21 cellular contexts compared by ENCODE assay signal in the genomic region with DNA sequence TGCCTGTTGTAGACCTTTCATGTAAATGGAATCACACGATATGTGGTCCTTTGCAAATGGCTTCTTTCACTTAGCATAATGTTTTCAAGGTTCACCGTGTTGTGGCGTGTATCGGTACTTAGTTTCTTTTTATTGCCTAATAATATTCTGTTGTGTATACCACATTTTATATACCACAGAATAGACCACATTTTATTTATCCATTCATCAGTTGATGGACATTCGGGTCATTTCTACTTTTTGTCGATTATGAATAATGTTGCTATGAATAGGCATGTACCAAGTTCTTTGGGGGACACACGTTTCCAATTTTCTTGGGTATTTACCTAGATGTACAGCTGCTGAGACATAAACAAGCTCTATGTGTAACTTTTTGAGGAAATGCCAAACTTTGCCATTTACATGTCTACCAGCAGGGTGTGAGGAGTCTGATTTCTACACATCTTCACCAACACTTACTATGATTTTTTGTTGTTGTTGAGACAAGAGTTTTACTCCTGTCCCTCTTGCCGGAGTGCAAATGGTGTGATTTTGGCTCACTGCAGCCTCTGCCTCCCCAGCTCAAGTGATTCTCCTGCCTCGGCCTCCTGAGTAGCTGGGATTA.
DNase-seq lines count a peak whose midpoint lies in the region; ATAC-seq, FAIRE-seq and TF ChIP-seq lines count a peak whose summit lies in the region.
"Had no signal": no experiment of that assay in that cellular context is flagged by ENCODE, and none has a peak within 500 bp of the region (broad histone marks: within the 10 kb centered on the region; RNA-seq: fewer than 3 reads in every experiment).

No MANE protein-coding gene starts in this region.

- no peak overlapping the region for H3K4me2 ChIP-seq in H1 (ENCODE audit: insufficient read depth in 1 of 2, low read depth in 2 of 2, low read length in 2 of 2)
- H3K4me2 ChIP-seq: A549 had no signal

- H3K27me3 ChIP-seq in H1 (replicated peaks in 1 of 4; ENCODE audit: control insufficient read depth in 3 of 4, extremely low read depth in 1 of 4, insufficient read depth in 3 of 4, low read length in 3 of 4) (no peaks in the 10 kb centered on the region), thyroid gland (no peaks in the 10 kb centered on the region)
- H3K27me3 ChIP-seq: Peyer's patch, SJCRH30 had no signal

- H2BK120ac ChIP-seq in H1 (replicated peaks; ENCODE audit: low read depth, low read length), result no peak overlapping the region

- H3K4ac ChIP-seq in H1 (replicated peaks; ENCODE audit: insufficient read length, low read depth, low read length), result no peak overlapping the region

- H2BK12ac ChIP-seq in H1 (ENCODE audit: low read depth, low read length), result peak overlapping the region; percentile 4; the same call in 1 of the 2 replicates

- H4K91ac ChIP-seq in H1 (replicated peaks; ENCODE audit: insufficient read length, low read length), result no peak overlapping the region

- no peaks in the 10 kb centered on the region for H3K79me1 ChIP-seq in H1 (ENCODE audit: low read depth, low read length)

- H3K36me3 Mint-ChIP-seq in WTC11, result no peaks in the 10 kb centered on the region
- H3K36me3 Mint-ChIP-seq: CD4-positive, CD25-positive, alpha-beta regulatory T cell had no signal

- H3K4me1 ChIP-seq in H1 (replicated peaks in 1 of 4; ENCODE audit: control insufficient read depth in 3 of 4, insufficient read depth in 4 of 4, low read length in 3 of 4) (peaks cover 10 to 17% (median 12%) of the 10 kb centered on the region in 4 experiments), thyroid gland (peaks cover 17 to 21% of the 10 kb centered on the region in 2 donors)
- H3K4me1 ChIP-seq: A549, HAP-1 had no signal

- no peak overlapping the region for H4K8ac ChIP-seq in H1 (ENCODE audit: extremely low read depth, insufficient read depth, low read length)

- TF ChIP-seq POLR2A in H1 (IDR thresholded peaks at IDR 0.05; ENCODE audit: control extremely low read depth in 1 of 2, low read depth in 2 of 2, low read length in 2 of 2) (no peak), thyroid gland (IDR thresholded peaks at IDR 0.05) (no peak)

- no peak overlapping the region for H3K4me3 Mint-ChIP-seq in WTC11
- H3K4me3 Mint-ChIP-seq: CD4-positive, CD25-positive, alpha-beta regulatory T cell had no signal

- no peak overlapping the region for H2BK5ac ChIP-seq in H1 (ENCODE audit: low read depth, low read length)

- H3K9me3 ChIP-seq in H1 (ENCODE audit: insufficient read depth in 2 of 2, low read depth in 1 of 2, low read length in 1 of 2) (no peaks in the 10 kb centered on the region), thyroid gland (no peaks in the 10 kb centered on the region)
- H3K9me3 ChIP-seq: A549, HAP-1, Peyer's patch, SJCRH30 had no signal

- no peak overlapping the region for H4K5ac ChIP-seq in H1 (ENCODE audit: insufficient read length, low read depth, low read length)

- H3K23ac ChIP-seq in H1 (ENCODE audit: insufficient read length), result no peak overlapping the region

- no peaks in the 10 kb centered on the region for H3K79me2 ChIP-seq in H1 (ENCODE audit: control insufficient read depth in 1 of 2, insufficient read depth in 2 of 2, low read length in 2 of 2)

- no peak for ATAC-seq in WTC11
- ATAC-seq: A549 had no signal

- TF ChIP-seq EP300 in H1 (IDR thresholded peaks at IDR 0.05; ENCODE audit: borderline replicate concordance in 1 of 2, low read depth in 2 of 2, low read length in 2 of 2), result no peak

- 0 out of 2 replicates have a peak overlapping the region, but pooled peaks have one; percentile 45 for H3K27ac Mint-ChIP-seq in WTC11

- H3K23me2 ChIP-seq in H1 (ENCODE audit: low read depth, low read length), result no peaks in the 10 kb centered on the region

- H3K9ac ChIP-seq in H1 (replicated peaks in 1 of 4; ENCODE audit: extremely low read depth in 1 of 4, low read depth in 3 of 4, low read length in 3 of 4), result no peak overlapping the region

- no peak overlapping the region for H3K18ac ChIP-seq in H1 (ENCODE audit: extremely low read depth, low read length)

- H2AFZ ChIP-seq in H1 (ENCODE audit: low read length), result no peak overlapping the region

- H3K27me3 Mint-ChIP-seq in WTC11 (ENCODE audit: low read depth), result peaks cover 2% of the 10 kb centered on the region
- H3K27me3 Mint-ChIP-seq: CD4-positive, CD25-positive, alpha-beta regulatory T cell had no signal

- TF ChIP-seq RAD21 in H1 (IDR thresholded peaks at IDR 0.05 in 1 of 2, conservative IDR thresholded peaks at IDR 0.05 in 1 of 2; ENCODE audit: low read depth in 2 of 2, low read length in 2 of 2), result no peak

- H2BK20ac ChIP-seq in H1 (ENCODE audit: low read length), result 0 out of 2 replicates have a peak overlapping the region, but pooled peaks have one; percentile 91

- H2BK15ac ChIP-seq in H1 (ENCODE audit: low read length), result no peak overlapping the region

- H3K56ac ChIP-seq in H1 (replicated peaks; ENCODE audit: insufficient read length, low read depth, low read length), result no peak overlapping the region

- peak; percentile 56 for DNase-seq in ELR (ENCODE audit: low read depth)
- DNase-seq in WTC11 (ENCODE audit: low spot score), result no peak
- DNase-seq in H1 (ENCODE audit: low read depth in 1 of 2, low spot score in 2 of 2), result no peak
- peak; percentile 31 for DNase-seq in posterior vena cava (ENCODE audit: low spot score)
- no peak for DNase-seq in H4 (ENCODE audit: low spot score)
- no peak for DNase-seq in activated CD4-positive, CD25-positive, alpha-beta regulatory T cell treated with anti-CD3 and anti-CD28 coated beads, Interleukin-2, amount 50 U/mL, for 72 hours
- no peak for DNase-seq in thyroid gland
- DNase-seq: CD4-positive, CD25-positive, alpha-beta regulatory T cell; COR-L47; DMS79; MV-4-11; NCI-H1105 treated with DMSO at 0.1 percent for 48 hours; NCI-H2029 treated with DMSO at 0.1 percent for 48 hours; NCI-H2171 treated with DMSO at 0.1 percent for 48 hours; NCI-H524 treated with DMSO at 0.1 percent for 48 hours; NCI-H82; SJCRH30 had no signal

- H2AK5ac ChIP-seq in H1 (ENCODE audit: low read depth, low read length), result no peak overlapping the region

- H3K36me3 ChIP-seq in H1 (ENCODE audit: control insufficient read depth in 2 of 4, insufficient read depth in 4 of 4, low read length in 3 of 4) (no peaks in the 10 kb centered on the region), thyroid gland (no peaks in the 10 kb centered on the region)
- H3K36me3 ChIP-seq: HAP-1, Peyer's patch, SJCRH30 had no signal

- FAIRE-seq in H1 (lab: Jason Lieb, UNC), result no peak
- FAIRE-seq: A549, HTR-8/SVneo had no signal

- TF ChIP-seq CTCF in WTC11 (IDR thresholded peaks at IDR 0.05) (no peak), H1 (IDR thresholded peaks at IDR 0.05; ENCODE audit: control extremely low read depth in 1 of 3, insufficient read depth in 1 of 3, low read depth in 1 of 3, low read length in 3 of 3) (no peak), thyroid gland (IDR thresholded peaks at IDR 0.05) (peak in 1 of 6 experiments; percentile 5)

- H3K4me3 ChIP-seq in H1 (ENCODE audit: extremely low read depth in 1 of 4, insufficient read depth in 2 of 4, low read depth in 3 of 4, low read length in 4 of 4) (no peak overlapping the region), thyroid gland (replicated peaks in 1 of 3) (no peak overlapping the region)
- H3K4me3 ChIP-seq: A549, HAP-1, Peyer's patch, SJCRH30 had no signal

- POLR2A ChIA-PET in WTC11 (lab: Charles Lee), result no interaction called here
- POLR2A ChIA-PET in H1 (lab: Charles Lee; ENCODE audit: partially characterized antibody), result interaction anchor here (1.0 to 1.6 kb wide), 2 partner anchors 8 to 20 kb away, joined by 3 to 4 read pairs; no protein-coding TSS in a partner anchor

- intact Hi-C loops in posterior vena cava (cut with DNase I), result no loop called here
- intact Hi-C loops in thyroid gland (cut with DNase I), result no loop called here

- H3K27ac ChIP-seq in H1 (ENCODE audit: low read depth, low read length) (no peak overlapping the region), thyroid gland (no peak overlapping the region)
- H3K27ac ChIP-seq: A549, Peyer's patch, SJCRH30 had no signal

- CTCF ChIA-PET in WTC11 (lab: Charles Lee) (interaction anchor here (2.8 kb wide), 2 partner anchors 17 to 47 kb away, joined by 12 to 17 read pairs; no protein-coding TSS in a partner anchor), H1 (lab: Charles Lee; ENCODE audit: partially characterized antibody) (interaction anchor here (1.6 to 28.3 kb wide), 3 partner anchors 11 to 45 kb away, joined by 3 to 1065 read pairs (median 13); no protein-coding TSS in a partner anchor)

- 90% methylated on average over 9 of the region's 9 CpGs; no CpG with 5 or more reads in 1 of the 2 experiments for WGBS in H1 (ENCODE audit: extremely low coverage in 1 of 2, insufficient coverage in 1 of 2, insufficient read length in 1 of 2, insufficient replicate concordance in 2 of 2, low coverage in 1 of 2, low lambda C conversion rate in 2 of 2, missing lambda C conversion rate in 1 of 2), 2 experiments
- 97% methylated on average over 9 of the region's 9 CpGs for WGBS in thyroid gland, 2 donors

- H3K14ac ChIP-seq in H1 (ENCODE audit: insufficient read length), result no peak overlapping the region

- no peaks in the 10 kb centered on the region for H3K9me3 Mint-ChIP-seq in WTC11
- H3K9me3 Mint-ChIP-seq: CD4-positive, CD25-positive, alpha-beta regulatory T cell had no signal

- H3K4me1 Mint-ChIP-seq in WTC11, result peaks cover 37% of the 10 kb centered on the region
- H3K4me1 Mint-ChIP-seq: CD4-positive, CD25-positive, alpha-beta regulatory T cell had no signal

- H4K20me1 ChIP-seq in H1 (replicated peaks in 1 of 2; ENCODE audit: control insufficient read depth in 1 of 2, insufficient read depth in 2 of 2, low read length in 2 of 2), result no peaks in the 10 kb centered on the region

TF ChIP-seq in WTC11, 78 proteins besides CTCF, POLR2A, EP300 and RAD21:
- no peak for TF ChIP-seq SMAD4 (CRISPR knock-in tag; IDR thresholded peaks at IDR 0.05)
- no peak for TF ChIP-seq GRHL2 (CRISPR knock-in tag; IDR thresholded peaks at IDR 0.05; ENCODE audit: insufficient replicate concordance, severe bottlenecking)

TF ChIP-seq in H1, 55 proteins besides CTCF, POLR2A, EP300 and RAD21 (continues in another document):
- TF ChIP-seq, protein P1, sequence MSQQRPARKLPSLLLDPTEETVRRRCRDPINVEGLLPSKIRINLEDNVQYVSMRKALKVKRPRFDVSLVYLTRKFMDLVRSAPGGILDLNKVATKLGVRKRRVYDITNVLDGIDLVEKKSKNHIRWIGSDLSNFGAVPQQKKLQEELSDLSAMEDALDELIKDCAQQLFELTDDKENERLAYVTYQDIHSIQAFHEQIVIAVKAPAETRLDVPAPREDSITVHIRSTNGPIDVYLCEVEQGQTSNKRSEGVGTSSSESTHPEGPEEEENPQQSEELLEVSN (IDR thresholded peaks at IDR 0.05), result no peak
- TF ChIP-seq CBX8 (IDR thresholded peaks at IDR 0.05; ENCODE audit: borderline replicate concordance, low read depth, low read length) (no peak), TBP (IDR thresholded peaks at IDR 0.05; ENCODE audit: low read depth, low read length) (no peak), BCL11A (IDR thresholded peaks at IDR 0.05; ENCODE audit: low read depth in 2 of 2, low read length in 2 of 2) (no peak), SUZ12 (IDR thresholded peaks at IDR 0.05; ENCODE audit: low read length) (no peak), POU5F1 (IDR thresholded peaks at IDR 0.05; ENCODE audit: low read depth, low read length) (no peak)
- TF ChIP-seq, protein P2, sequence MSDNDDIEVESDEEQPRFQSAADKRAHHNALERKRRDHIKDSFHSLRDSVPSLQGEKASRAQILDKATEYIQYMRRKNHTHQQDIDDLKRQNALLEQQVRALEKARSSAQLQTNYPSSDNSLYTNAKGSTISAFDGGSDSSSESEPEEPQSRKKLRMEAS (IDR thresholded peaks at IDR 0.05), result no peak

Comparison
In these comparisons a context has a peak if more than half of its experiments do, and no peak if none do; other contexts are left out.
1. DNase-seq: peak in ELR (single experiment) and posterior vena cava (single experiment); none in WTC11 (single experiment), H1 (0 of 2), H4 (single experiment), activated CD4-positive, CD25-positive, alpha-beta regulatory T cell treated with anti-CD3 and anti-CD28 coated beads, Interleukin-2, amount 50 U/mL, for 72 hours (single experiment) and thyroid gland (0 of 2).